Comparison of ENCODE assay signal across 8 cellular contexts in the genomic region with DNA sequence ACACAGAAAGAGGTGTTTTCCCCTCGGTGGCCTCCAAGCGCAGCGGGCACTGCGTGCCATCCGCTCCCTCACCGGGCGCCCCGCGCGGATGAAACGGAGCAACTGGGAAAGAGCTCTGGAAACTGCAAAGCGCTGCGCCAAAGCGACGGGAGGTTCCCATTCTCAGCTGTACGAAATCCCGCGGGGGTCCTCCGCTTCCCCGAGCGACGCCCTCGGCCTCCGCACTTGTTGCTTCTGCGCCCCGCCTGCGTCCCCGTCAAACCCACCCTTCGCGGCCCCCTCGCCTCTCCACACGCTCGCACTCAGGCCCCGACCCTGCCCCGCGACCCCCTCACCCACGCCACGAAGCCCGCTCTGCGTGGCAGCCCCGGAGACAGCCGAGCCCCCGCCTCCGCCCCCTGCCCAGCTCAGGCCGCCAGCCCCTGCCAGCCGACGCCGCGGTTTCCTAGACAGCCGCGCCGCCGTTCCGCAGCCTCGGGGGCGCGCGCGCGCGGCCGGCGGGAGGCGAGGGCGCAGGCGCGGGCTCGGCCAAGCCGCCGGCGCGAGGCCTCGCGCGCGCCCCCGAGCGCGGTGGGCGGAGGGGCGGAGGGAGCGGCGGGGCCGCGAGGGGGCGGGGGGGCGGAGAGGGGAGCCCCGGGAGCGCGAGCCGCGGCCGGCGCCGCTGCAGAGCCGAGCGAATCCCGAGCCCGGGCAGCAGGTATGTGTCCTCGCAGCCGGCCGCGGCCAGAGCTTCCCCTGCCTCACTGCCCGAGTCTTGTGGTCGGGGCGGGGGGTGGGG. TPM values are rescaled to one million over a fixed set of nuclear protein-coding genes. Genes with fewer than 3 reads are reported as not detected.
DNase-seq lines count a peak whose midpoint lies in the region; ATAC-seq, FAIRE-seq and TF ChIP-seq lines count a peak whose summit lies in the region.

A gene with protein sequence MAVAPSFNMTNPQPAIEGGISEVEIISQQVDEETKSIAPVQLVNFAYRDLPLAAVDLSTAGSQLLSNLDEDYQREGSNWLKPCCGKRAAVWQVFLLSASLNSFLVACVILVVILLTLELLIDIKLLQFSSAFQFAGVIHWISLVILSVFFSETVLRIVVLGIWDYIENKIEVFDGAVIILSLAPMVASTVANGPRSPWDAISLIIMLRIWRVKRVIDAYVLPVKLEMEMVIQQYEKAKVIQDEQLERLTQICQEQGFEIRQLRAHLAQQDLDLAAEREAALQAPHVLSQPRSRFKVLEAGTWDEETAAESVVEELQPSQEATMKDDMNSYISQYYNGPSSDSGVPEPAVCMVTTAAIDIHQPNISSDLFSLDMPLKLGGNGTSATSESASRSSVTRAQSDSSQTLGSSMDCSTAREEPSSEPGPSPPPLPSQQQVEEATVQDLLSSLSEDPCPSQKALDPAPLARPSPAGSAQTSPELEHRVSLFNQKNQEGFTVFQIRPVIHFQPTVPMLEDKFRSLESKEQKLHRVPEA (plus strand): TSS at position 666 of the 778 bp plus-strand sequence. CDS start 74,279 bp downstream, outside the sequence.

- in situ Hi-C loops in mammary epithelial cell (cut with MboI; ENCODE audit: low sequenced_read_pairs in 2 of 2): loop anchor here (5.0 to 10.0 kb wide), 2 partner anchors 78 to 85 kb away; no protein-coding TSS in a partner anchor

- H3K27me3 Mint-ChIP-seq in Caco-2 (ENCODE audit: insufficient read depth, unreplicated experiment): peaks cover 15% of the 10 kb centered on the region

- H3K4me3 ChIP-seq in Caco-2 (ENCODE audit: low read depth, low read length) (peak within 1 kb of the TSS; percentile 79), HEK293 (ENCODE audit: low read depth, low read length) (peak within 1 kb of the TSS; percentile 71), mammary epithelial cell (replicated peaks in 1 of 3; ENCODE audit: insufficient read depth in 1 of 3, low read depth in 2 of 3, low read length in 3 of 3) (peak within 1 kb of the TSS; percentile 60 to 72 (median 63)), keratinocyte (ENCODE audit: control insufficient read depth in 2 of 3, extremely low read depth in 1 of 3, insufficient read depth in 2 of 3, low read depth in 1 of 3, low read length in 3 of 3) (peak within 1 kb of the TSS; percentile 59 to 67 (median 65)), small intestine (ENCODE audit: low read depth in 1 of 2, low read length in 2 of 2) (peak within 1 kb of the TSS; percentile 21 to 68), Karpas-422 (ENCODE audit: low read length) (no peak within 1 kb of the TSS)

- DNase-seq in Caco-2 (peak; percentile 49 to 56), RWPE1 (ENCODE audit: low spot score) (peak; percentile 57), mammary epithelial cell (peak; percentile 14), keratinocyte (ENCODE audit: low read depth, low spot score) (no peak), small intestine (peak; percentile 8), Karpas-422 (no peak)

- 6% methylated on average over 6 of the region's 106 CpGs for WGBS in mammary epithelial cell (ENCODE audit: low coverage, missing lambda C conversion rate)
- WGBS in small intestine, 3 donors: 1% methylated on average over 60 to 106 of the region's 106 CpGs

- CTCF ChIA-PET in Caco-2 (lab: Charles Lee): interaction anchor here (0.7 to 5.9 kb wide), 5 partner anchors 11 to 131 kb away, joined by 3 to 125 read pairs (median 6); no protein-coding TSS in a partner anchor
- CTCF ChIA-PET in HEK293 (lab: Yijun Ruan, JAX): interaction anchor here (0.6 to 9.4 kb wide), 16 partner anchors 11 to 1165 kb away, joined by 3 to 261 read pairs (median 4); a partner anchor contains a TSS
- CTCF ChIA-PET in RWPE1 (lab: Yijun Ruan, JAX): interaction anchor here (0.5 to 5.2 kb wide), 5 partner anchors 16 to 822 kb away, joined by 3 to 62 read pairs (median 4); no protein-coding TSS in a partner anchor
- CTCF ChIA-PET in mammary epithelial cell (lab: Charles Lee; ENCODE audit: low non-redundant PET): interaction anchor here (0.6 to 2.7 kb wide), 2 partner anchors 47 to 80 kb away, joined by 3 to 28 read pairs; no protein-coding TSS in a partner anchor

- no peaks in the 10 kb centered on the region for H3K9me3 ChIP-seq in Caco-2
- no peaks in the 10 kb centered on the region for H3K9me3 ChIP-seq in HEK293 (ENCODE audit: control insufficient read depth, insufficient read depth, low read depth, low read length)
- no peaks in the 10 kb centered on the region for H3K9me3 ChIP-seq in mammary epithelial cell (replicated peaks; ENCODE audit: insufficient read depth, low read length)
- no peaks in the 10 kb centered on the region for H3K9me3 ChIP-seq in keratinocyte (ENCODE audit: control insufficient read depth, low read depth, low read length)
- H3K9me3 ChIP-seq in small intestine (ENCODE audit: control insufficient read depth, low read depth): no peaks in the 10 kb centered on the region
- no peaks in the 10 kb centered on the region for H3K9me3 ChIP-seq in Karpas-422 (ENCODE audit: low read length)

- no peaks in the 10 kb centered on the region for H4K20me1 ChIP-seq in mammary epithelial cell (ENCODE audit: insufficient read depth, low read length)
- no peaks in the 10 kb centered on the region for H4K20me1 ChIP-seq in keratinocyte (ENCODE audit: control insufficient read depth, extremely low read depth, insufficient read depth, low read length)
- H4K20me1 ChIP-seq in Karpas-422 (ENCODE audit: insufficient read depth, low read depth, low read length): no peaks in the 10 kb centered on the region

- ATAC-seq in HG03196 (IDR thresholded peaks at IDR 0.05; ENCODE audit: unreplicated experiment): no peak

- TF ChIP-seq CTCF in Caco-2 (IDR thresholded peaks at IDR 0.05; ENCODE audit: insufficient read depth in 1 of 2, low read depth in 1 of 2, low read length in 1 of 2, severe bottlenecking in 1 of 2, unreplicated experiment in 1 of 2) (peak in 1 of 2 experiments; percentile 30), HEK293 (tag by site-specific recombination; IDR thresholded peaks at IDR 0.05) (peak; percentile 87), RWPE1 (conservative IDR thresholded peaks at IDR 0.05; ENCODE audit: low read depth) (no peak; the same call in 1 of the 2 replicates), mammary epithelial cell (conservative IDR thresholded peaks at IDR 0.05 in 1 of 2, IDR thresholded peaks at IDR 0.05 in 1 of 2; ENCODE audit: extremely low read depth in 1 of 2, insufficient read depth in 1 of 2, low read depth in 1 of 2, low read length in 2 of 2) (no peak), keratinocyte (optimal IDR thresholded peaks at IDR 0.05 in 1 of 3, IDR thresholded peaks at IDR 0.05 in 1 of 3, conservative IDR thresholded peaks at IDR 0.05 in 1 of 3; ENCODE audit: extremely low read depth in 1 of 3, insufficient read depth in 2 of 3, low read length in 3 of 3) (no peak)

- no peaks in the 10 kb centered on the region for H3K9me3 Mint-ChIP-seq in Caco-2 (ENCODE audit: unreplicated experiment)

- no peaks in the 10 kb centered on the region for H3K36me3 Mint-ChIP-seq in Caco-2 (ENCODE audit: insufficient read depth, unreplicated experiment)

- POLR2A ChIA-PET in Caco-2 (lab: Charles Lee) (interaction anchor here (0.6 kb wide), 2 partner anchors 10 to 157 kb away, joined by 3 to 16 read pairs; no protein-coding TSS in a partner anchor), HEK293 (lab: Yijun Ruan, JAX) (interaction anchor here (0.7 to 3.0 kb wide), 4 partner anchors 79 to 216 kb away, joined by 3 to 18 read pairs (median 3); no protein-coding TSS in a partner anchor), RWPE1 (lab: Yijun Ruan, JAX; ENCODE audit: low non-redundant PET) (interaction anchor here (0.5 to 0.9 kb wide), 2 partner anchors 14 to 16 kb away, joined by 3 to 7 read pairs; no protein-coding TSS in a partner anchor)

- dilution Hi-C loops in mammary epithelial cell (cut with HindIII; ENCODE audit: low sequenced_read_pairs): no loop called here
- dilution Hi-C loops in keratinocyte (cut with MboI; ENCODE audit: extremely low pct_ligation_motif_present, low sequenced_read_pairs): no loop called here

- H3K27me3 ChIP-seq in Caco-2 (replicated peaks; ENCODE audit: control insufficient read depth, insufficient read depth, low read length) (no peaks in the 10 kb centered on the region), mammary epithelial cell (ENCODE audit: insufficient read depth, low read length) (peaks cover 9% of the 10 kb centered on the region), keratinocyte (ENCODE audit: control insufficient read depth, extremely low read depth, insufficient read depth, low read length) (peaks cover 44% of the 10 kb centered on the region), small intestine (ENCODE audit: control insufficient read depth in 2 of 2, insufficient read depth in 2 of 2, low read length in 2 of 2) (peaks cover 4 to 9% of the 10 kb centered on the region in 2 donors), Karpas-422 (ENCODE audit: low read length) (no peaks in the 10 kb centered on the region)

- H3K36me3 ChIP-seq in Caco-2 (ENCODE audit: control insufficient read depth, insufficient read depth, low read length): no peaks in the 10 kb centered on the region
- no peaks in the 10 kb centered on the region for H3K36me3 ChIP-seq in HEK293 (ENCODE audit: control insufficient read depth in 2 of 2, insufficient read depth in 1 of 2, low read length in 2 of 2)
- no peaks in the 10 kb centered on the region for H3K36me3 ChIP-seq in mammary epithelial cell (ENCODE audit: insufficient read depth, low read length)
- no peaks in the 10 kb centered on the region for H3K36me3 ChIP-seq in keratinocyte (ENCODE audit: control insufficient read depth in 2 of 2, extremely low read depth in 1 of 2, insufficient read depth in 2 of 2, low read length in 2 of 2)
- H3K36me3 ChIP-seq in small intestine (ENCODE audit: control insufficient read depth in 2 of 2, insufficient read depth in 2 of 2, low read length in 2 of 2): no peaks in the 10 kb centered on the region
- no peaks in the 10 kb centered on the region for H3K36me3 ChIP-seq in Karpas-422 (ENCODE audit: insufficient read depth, low read length)

- no TSS peak for BruUV-seq in Caco-2 (replicated peaks; lab: Mats Ljungman, UMichigan)
- BruUV-seq in mammary epithelial cell (replicated peaks; lab: Mats Ljungman, UMichigan): no TSS peak

- H3K27ac ChIP-seq in HEK293 (ENCODE audit: extremely low read depth, low read depth, low read length) (peak within 1 kb of the TSS; percentile 38; the same call in 1 of the 2 replicates), RWPE1 (no peak within 1 kb of the TSS), mammary epithelial cell (ENCODE audit: insufficient read depth, low read depth, low read length) (no peak within 1 kb of the TSS), keratinocyte (ENCODE audit: control insufficient read depth, insufficient read depth, low read length) (no peak within 1 kb of the TSS), small intestine (ENCODE audit: low read depth in 1 of 2, low read length in 1 of 2) (no peak within 1 kb of the TSS), Karpas-422 (ENCODE audit: low read length) (no peak within 1 kb of the TSS)

- H3K4me2 ChIP-seq in mammary epithelial cell (ENCODE audit: insufficient read depth, low read depth, low read length) (peak within 1 kb of the TSS; percentile 93), keratinocyte (ENCODE audit: control insufficient read depth, extremely low read depth, insufficient read depth, low read depth, low read length) (peak within 1 kb of the TSS; percentile 80), Karpas-422 (ENCODE audit: low read depth, low read length, poor library complexity, severe bottlenecking) (no peak within 1 kb of the TSS)

- FAIRE-seq in keratinocyte (lab: Jason Lieb, UNC) (no peak), small intestine (lab: Jason Lieb, UNC) (no peak)

- H3K9me2 ChIP-seq in Karpas-422 (replicated peaks; ENCODE audit: insufficient read depth, low read length): no peaks in the 10 kb centered on the region

- H2AFZ ChIP-seq in mammary epithelial cell (ENCODE audit: low read depth, low read length) (peak within 1 kb of the TSS; percentile 97), keratinocyte (ENCODE audit: control insufficient read depth, low read length) (peak within 1 kb of the TSS; percentile 77), Karpas-422 (ENCODE audit: low read length) (no peak within 1 kb of the TSS)

- peak within 1 kb of the TSS; percentile 66 for H3K4me3 Mint-ChIP-seq in Caco-2 (ENCODE audit: unreplicated experiment)

- H3K4me1 ChIP-seq in Caco-2 (peaks cover 4% of the 10 kb centered on the region; the same call in 1 of the 2 replicates), HEK293 (ENCODE audit: control insufficient read depth, insufficient read depth, low read length) (peaks cover under 1% of the 10 kb centered on the region; the same call in 1 of the 2 replicates), mammary epithelial cell (ENCODE audit: insufficient read depth, low read length) (peaks cover 18% of the 10 kb centered on the region), keratinocyte (ENCODE audit: control insufficient read depth, extremely low read depth, insufficient read depth, low read length) (peaks cover 17% of the 10 kb centered on the region), small intestine (ENCODE audit: control insufficient read depth in 2 of 2, insufficient read depth in 1 of 2, low read depth in 1 of 2, low read length in 1 of 2) (peaks cover 0 to 8% of the 10 kb centered on the region in 2 donors), Karpas-422 (ENCODE audit: low read length) (peaks cover 10% of the 10 kb centered on the region)

- intact Hi-C loops in Caco-2 (cut with micrococcal nuclease; ENCODE audit: unreplicated experiment) (loop anchor here (2.0 to 10.0 kb wide), 3 partner anchors 39 to 135 kb away; no protein-coding TSS in a partner anchor), mammary epithelial cell (cut with micrococcal nuclease) (loop anchor here (5.0 kb wide), 4 partner anchors 112 to 808 kb away; no protein-coding TSS in a partner anchor)

- H3K9me1 ChIP-seq in keratinocyte (ENCODE audit: control insufficient read depth, extremely low read depth, insufficient read depth, low read length): no peaks in the 10 kb centered on the region

- no peak within 1 kb of the TSS for H3K27ac Mint-ChIP-seq in Caco-2 (ENCODE audit: unreplicated experiment)

- H3K4me1 Mint-ChIP-seq in Caco-2 (ENCODE audit: low read depth, unreplicated experiment): peaks cover 8% of the 10 kb centered on the region

- no peaks in the 10 kb centered on the region for H3K79me2 ChIP-seq in mammary epithelial cell (ENCODE audit: insufficient read depth, low read length)
- H3K79me2 ChIP-seq in keratinocyte (ENCODE audit: control insufficient read depth, insufficient read depth, low read length): no peaks in the 10 kb centered on the region
- H3K79me2 ChIP-seq in Karpas-422 (ENCODE audit: low read length): no peaks in the 10 kb centered on the region

- peak within 1 kb of the TSS; percentile 2 for H3K9ac ChIP-seq in mammary epithelial cell (ENCODE audit: insufficient read depth, low read length)
- peak within 1 kb of the TSS; percentile 34 for H3K9ac ChIP-seq in keratinocyte (ENCODE audit: control insufficient read depth, extremely low read depth, insufficient read depth, low read length)
- no peak within 1 kb of the TSS for H3K9ac ChIP-seq in Karpas-422 (ENCODE audit: low read length)

RNA-seq across cellular contexts. Expression of the gene that starts here (rescaled TPM):
- 0.27 and 0.28 TPM in 2 replicates for total RNA-seq in Caco-2 (2022)
- total RNA-seq in mammary epithelial cell: under 1 TPM in 1 of 2 donors, not detected in 1; 0.33 TPM
- 0.02 TPM for polyA plus RNA-seq in mammary epithelial cell
- not detected for polyA minus RNA-seq in mammary epithelial cell
- 0.02 to 0.35 TPM (median 0.03 TPM) in 3 replicates for polyA plus RNA-seq in keratinocyte
- 0.69 TPM for polyA plus RNA-seq in keratinocyte (2011; ENCODE audit: low read depth)
- 0.12 and 0.13 TPM in 2 replicates for polyA plus RNA-seq in keratinocyte (2011; cell fraction: cytosol; rRNA removed)
- polyA plus RNA-seq in keratinocyte (2011; cell fraction: nucleus; rRNA removed): 0.09 and 0.24 TPM in 2 replicates
- polyA plus RNA-seq in keratinocyte (2012; ENCODE audit: low replicate concordance): 0.24 and 0.66 TPM in 2 replicates
- polyA minus RNA-seq in keratinocyte: 0.13 TPM in 1 of 3 replicates, not detected in the others
- polyA minus RNA-seq in keratinocyte (2011; cell fraction: cytosol; rRNA and poly(A)+ RNA removed): not detected
- polyA minus RNA-seq in keratinocyte (2011; cell fraction: nucleus; rRNA and poly(A)+ RNA removed): not detected in 2 replicates
- polyA plus RNA-seq in small intestine: under 1 TPM in 1 of 3 donors, not detected in 2; 0.88 TPM
- not detected in 2 replicates for total RNA-seq in Karpas-422 (2014; rRNA removed; shearing (Covaris generic); ENCODE audit: low replicate concordance)

Comparison
In these comparisons a context has a peak if more than half of its experiments do, and no peak if none do; other contexts are left out.
1. Peak in DNase-seq and H3K4me3 ChIP-seq in Caco-2; RNA of the gene not detected or under 1 TPM.
2. Peak in DNase-seq, H3K4me3 ChIP-seq, H3K9ac ChIP-seq and H3K4me2 ChIP-seq in mammary epithelial cell; RNA of the gene not detected or under 1 TPM.
3. Peak in DNase-seq and H3K4me3 ChIP-seq in small intestine; RNA of the gene not detected or under 1 TPM.